ENCODE assay signal across 23 cellular contexts in the genomic region with DNA sequence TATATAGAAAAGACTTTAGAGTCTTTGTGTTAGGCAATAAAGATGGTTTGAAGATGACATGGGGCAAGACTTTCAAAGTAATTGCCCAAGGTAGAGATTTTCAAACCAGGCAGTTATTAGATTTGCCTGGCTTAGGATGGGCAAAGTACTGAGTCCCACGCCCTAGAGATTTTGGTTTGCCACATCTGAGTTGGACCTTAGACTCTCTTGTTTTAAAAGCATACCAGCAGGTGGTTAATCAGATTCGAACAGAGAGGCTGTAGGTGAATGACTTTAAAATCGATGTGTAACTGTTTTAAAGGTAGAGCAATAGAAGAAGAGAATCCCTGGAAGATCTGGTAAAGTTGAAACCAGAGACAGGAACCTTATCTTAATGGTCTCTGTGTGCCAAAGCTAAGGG.
"Had no signal": no experiment of that assay in that cellular context is flagged by ENCODE, and none has a peak within 500 bp of the region (broad histone marks: within the 10 kb centered on the region; RNA-seq: fewer than 3 reads in every experiment).

No MANE protein-coding gene starts in this region.

- ATAC-seq: activated T-helper 17 cell treated with anti-CD3 and anti-CD28 coated beads, Interleukin-2, amount 50 U/mL, for 72 hours; SK-N-SH treated with all-trans-retinoic acid at 6 μM for 48 hours; T-helper 17 cell had no signal

- H3K27me3 Mint-ChIP-seq: activated B cell treated with CpG ODN at 0.5 μM for 24 hours; activated CD4-positive, alpha-beta memory T cell treated with anti-CD3 and anti-CD28 coated beads, Interleukin-2, amount 10 ng/mL, durations not matched to agents 7 days and 5 days; activated CD4-positive, alpha-beta T cell treated with anti-CD3 and anti-CD28 coated beads, Interleukin-2, amount 10 ng/mL, durations not matched to agents 7 days and 5 days; activated naive CD4-positive, alpha-beta T cell treated with anti-CD3 and anti-CD28 coated beads, Interleukin-2, amount 10 ng/mL, durations not matched to agents 7 days and 5 days; activated naive CD8-positive, alpha-beta T cell treated with anti-CD3 and anti-CD28 coated beads for 36 hours; activated T-helper 17 cell treated with anti-CD3 and anti-CD28 coated beads, Interleukin-2, amount 50 U/mL, for 72 hours; T-helper 17 cell had no signal

- H3K36me3 Mint-ChIP-seq: activated naive CD4-positive, alpha-beta T cell treated with anti-CD3 and anti-CD28 coated beads, Interleukin-2, amount 10 ng/mL, durations not matched to agents 7 days and 5 days had no signal

- H3K4me1 Mint-ChIP-seq: activated naive CD4-positive, alpha-beta T cell treated with anti-CD3 and anti-CD28 coated beads, Interleukin-2, amount 10 ng/mL, durations not matched to agents 7 days and 5 days had no signal

- DNase-seq: activated B cell treated with CpG ODN at 0.5 μM for 24 hours; activated CD4-positive, alpha-beta memory T cell treated with anti-CD3 and anti-CD28 coated beads, Interleukin-2, amount 10 ng/mL, durations not matched to agents 7 days and 5 days; activated CD4-positive, alpha-beta T cell treated with anti-CD3 and anti-CD28 coated beads, Interleukin-2, amount 10 ng/mL, durations not matched to agents 7 days and 5 days; activated gamma-delta T cell; activated naive CD4-positive, alpha-beta T cell treated with anti-CD3 and anti-CD28 coated beads, Interleukin-2, amount 10 ng/mL, durations not matched to agents 7 days and 5 days; activated naive CD8-positive, alpha-beta T cell treated with anti-CD3 and anti-CD28 coated beads for 36 hours; activated T-cell treated with anti-CD3 and anti-CD28 coated beads for 4 hours; activated T-cell treated with anti-CD3 and anti-CD28 coated beads, Interleukin-2, amount 50 U/mL, for 48 hours; cerebellar nuclear complex; MM.1S; NCI-H1105; NCI-H1436; NCI-H1694 treated with DMSO at 0.1 percent for 48 hours; NCI-H2081; NCI-H510A treated with DMSO at 0.1 percent for 48 hours; Peyer's patch; Right ventricle myocardium superior; T-helper 17 cell; T-helper 9 cell had no signal

- H3K27ac ChIP-seq: Peyer's patch, RWPE1, SJSA1 had no signal

- H3K27ac Mint-ChIP-seq: activated B cell treated with CpG ODN at 0.5 μM for 24 hours; activated CD4-positive, alpha-beta memory T cell treated with anti-CD3 and anti-CD28 coated beads, Interleukin-2, amount 10 ng/mL, durations not matched to agents 7 days and 5 days; activated CD4-positive, alpha-beta T cell treated with anti-CD3 and anti-CD28 coated beads, Interleukin-2, amount 10 ng/mL, durations not matched to agents 7 days and 5 days; activated naive CD4-positive, alpha-beta T cell treated with anti-CD3 and anti-CD28 coated beads, Interleukin-2, amount 10 ng/mL, durations not matched to agents 7 days and 5 days; activated naive CD8-positive, alpha-beta T cell treated with anti-CD3 and anti-CD28 coated beads for 36 hours; activated T-helper 17 cell treated with anti-CD3 and anti-CD28 coated beads, Interleukin-2, amount 50 U/mL, for 72 hours; T-helper 17 cell had no signal

- H3K4me3 Mint-ChIP-seq: activated B cell treated with CpG ODN at 0.5 μM for 24 hours; activated CD4-positive, alpha-beta memory T cell treated with anti-CD3 and anti-CD28 coated beads, Interleukin-2, amount 10 ng/mL, durations not matched to agents 7 days and 5 days; activated CD4-positive, alpha-beta T cell treated with anti-CD3 and anti-CD28 coated beads, Interleukin-2, amount 10 ng/mL, durations not matched to agents 7 days and 5 days; activated naive CD4-positive, alpha-beta T cell treated with anti-CD3 and anti-CD28 coated beads, Interleukin-2, amount 10 ng/mL, durations not matched to agents 7 days and 5 days; activated naive CD8-positive, alpha-beta T cell treated with anti-CD3 and anti-CD28 coated beads for 36 hours; activated T-helper 17 cell treated with anti-CD3 and anti-CD28 coated beads, Interleukin-2, amount 50 U/mL, for 72 hours; T-helper 17 cell had no signal

- H3K9me3 Mint-ChIP-seq: activated CD4-positive, alpha-beta memory T cell treated with anti-CD3 and anti-CD28 coated beads, Interleukin-2, amount 10 ng/mL, durations not matched to agents 7 days and 5 days; activated CD4-positive, alpha-beta T cell treated with anti-CD3 and anti-CD28 coated beads, Interleukin-2, amount 10 ng/mL, durations not matched to agents 7 days and 5 days; activated naive CD4-positive, alpha-beta T cell treated with anti-CD3 and anti-CD28 coated beads, Interleukin-2, amount 10 ng/mL, durations not matched to agents 7 days and 5 days; activated T-helper 17 cell treated with anti-CD3 and anti-CD28 coated beads, Interleukin-2, amount 50 U/mL, for 72 hours had no signal

- H3K4me3 ChIP-seq: Peyer's patch, SJSA1 had no signal

- H3K9me3 ChIP-seq: Peyer's patch, SJSA1 had no signal

- H3K36me3 ChIP-seq: Peyer's patch, SJSA1 had no signal

- H3K27me3 ChIP-seq: Peyer's patch, SJSA1 had no signal
